Comparison of ENCODE assay signal across 32 cellular contexts in genomic region chr11:1979607-1980006, GRCh38. TPM values are rescaled to one million over a fixed set of nuclear protein-coding genes. Genes with fewer than 3 reads are reported as not detected.
"Had no signal": no experiment of that assay in that cellular context is flagged by ENCODE, and none has a peak within 500 bp of the region (broad histone marks: within the 10 kb centered on the region; RNA-seq: fewer than 3 reads in every experiment).

No MANE protein-coding gene starts in this region.

- H3K4me1 ChIP-seq: adrenal gland had no signal

- ATAC-seq: activated CD8-positive, alpha-beta T cell treated with anti-CD3 and anti-CD28 coated beads for 36 hours; activated naive CD4-positive, alpha-beta T cell treated with anti-CD3 and anti-CD28 coated beads, Interleukin-2, amount 50 U/mL, for 72 hours; activated T-cell treated with anti-CD3 and anti-CD28 coated beads, Interleukin-2, amount 50 U/mL, for 4 hours; activated T-cell treated with anti-CD3 and anti-CD28 coated beads, Interleukin-2, amount 50 U/mL, for 72 hours; activated T-helper 17 cell treated with anti-CD3 and anti-CD28 coated beads, Interleukin-2, amount 50 U/mL, for 72 hours had no signal

- DNase-seq: activated B cell treated with CpG ODN at 0.5 μM for 24 hours; activated CD4-positive, alpha-beta memory T cell treated with anti-CD3 and anti-CD28 coated beads for 36 hours; activated CD4-positive, alpha-beta T cell treated with anti-CD3 and anti-CD28 coated beads for 4 hours; activated CD4-positive, alpha-beta T cell treated with anti-CD3 and anti-CD28 coated beads, Interleukin-2, amount 10 ng/mL, durations not matched to agents 24 days and 14 days; activated CD4-positive, alpha-beta T cell treated with anti-CD3 and anti-CD28 coated beads, Interleukin-2, amount 50 U/mL, for 1 hour; activated CD4-positive, alpha-beta T cell treated with anti-CD3 and anti-CD28 coated beads, Interleukin-2, amount 50 U/mL, for 4 hours; activated CD8-positive, alpha-beta memory T cell treated with anti-CD3 and anti-CD28 coated beads, Interleukin-2, amount 50 U/mL, for 4 hours; activated CD8-positive, alpha-beta T cell treated with anti-CD3 and anti-CD28 coated beads for 36 hours; activated gamma-delta T cell treated with Interleukin-2 at 50 U/mL for 16 hours; activated naive CD4-positive, alpha-beta T cell; activated naive CD4-positive, alpha-beta T cell treated with anti-CD3 and anti-CD28 coated beads for 36 hours; activated naive CD4-positive, alpha-beta T cell treated with anti-CD3 and anti-CD28 coated beads, Interleukin-2, amount 50 U/mL, for 16 hours; activated naive CD8-positive, alpha-beta T cell treated with anti-CD3 and anti-CD28 coated beads for 36 hours; activated T-cell treated with anti-CD3 and anti-CD28 coated beads for 4 hours; activated T-cell treated with anti-CD3 and anti-CD28 coated beads, Interleukin-2, amount 50 U/mL, for 1 hour; activated T-cell treated with anti-CD3 and anti-CD28 coated beads, Interleukin-2, amount 50 U/mL, for 4 hours; activated T-cell treated with anti-CD3 and anti-CD28 coated beads, Interleukin-2, amount 50 U/mL, for 72 hours; amniotic stem cell; aorta; caudate nucleus; cerebellar nuclear complex; SW 1271; T-helper 1 cell; T-helper 2 cell; T-helper 9 cell had no signal

- H3K27ac ChIP-seq: adrenal gland, cardiac muscle cell, VCaP had no signal

- H3K9me3 ChIP-seq: adrenal gland had no signal

- H3K36me3 ChIP-seq: adrenal gland, cardiac muscle cell had no signal

- H3K4me3 ChIP-seq: adrenal gland, cardiac muscle cell had no signal

- H3K27me3 ChIP-seq: adrenal gland, cardiac muscle cell had no signal

RNA-seq across cellular contexts. Expression of gene H19, which starts 18.0 kb away (rescaled TPM):
- total RNA-seq: activated B cell treated with CpG ODN at 0.5 μM for 24 hours; activated CD4-positive, alpha-beta memory T cell treated with anti-CD3 and anti-CD28 coated beads for 36 hours; activated CD4-positive, alpha-beta T cell treated with anti-CD3 and anti-CD28 coated beads, Interleukin-2, amount 10 ng/mL, durations not matched to agents 24 days and 14 days; activated CD8-positive, alpha-beta memory T cell treated with anti-CD3 and anti-CD28 coated beads for 36 hours; activated CD8-positive, alpha-beta T cell treated with anti-CD3 and anti-CD28 coated beads for 36 hours; activated naive CD4-positive, alpha-beta T cell treated with anti-CD3 and anti-CD28 coated beads for 36 hours; activated naive CD8-positive, alpha-beta T cell treated with anti-CD3 and anti-CD28 coated beads for 36 hours; activated T-cell treated with anti-CD3 and anti-CD28 coated beads, Interleukin-2, amount 50 U/mL, for 72 hours; activated T-helper 1 cell treated with anti-CD3 and anti-CD28 coated beads, Interleukin-12 subunit alpha, Interleukin-12 subunit beta, Interleukin-2, Interleukin-4 antibody, amounts not matched to agents 30 ng/mL and 10 ng/mL and 1 ng/mL, durations not matched to agents 14 hours and 24 hours and 36 hours; activated T-helper 17 cell treated with anti-CD3 and anti-CD28 coated beads, Interleukin-2, amount 50 U/mL, for 72 hours had no signal
